Comparison of ENCODE assay signal across 8 cellular contexts in the genomic region with DNA sequence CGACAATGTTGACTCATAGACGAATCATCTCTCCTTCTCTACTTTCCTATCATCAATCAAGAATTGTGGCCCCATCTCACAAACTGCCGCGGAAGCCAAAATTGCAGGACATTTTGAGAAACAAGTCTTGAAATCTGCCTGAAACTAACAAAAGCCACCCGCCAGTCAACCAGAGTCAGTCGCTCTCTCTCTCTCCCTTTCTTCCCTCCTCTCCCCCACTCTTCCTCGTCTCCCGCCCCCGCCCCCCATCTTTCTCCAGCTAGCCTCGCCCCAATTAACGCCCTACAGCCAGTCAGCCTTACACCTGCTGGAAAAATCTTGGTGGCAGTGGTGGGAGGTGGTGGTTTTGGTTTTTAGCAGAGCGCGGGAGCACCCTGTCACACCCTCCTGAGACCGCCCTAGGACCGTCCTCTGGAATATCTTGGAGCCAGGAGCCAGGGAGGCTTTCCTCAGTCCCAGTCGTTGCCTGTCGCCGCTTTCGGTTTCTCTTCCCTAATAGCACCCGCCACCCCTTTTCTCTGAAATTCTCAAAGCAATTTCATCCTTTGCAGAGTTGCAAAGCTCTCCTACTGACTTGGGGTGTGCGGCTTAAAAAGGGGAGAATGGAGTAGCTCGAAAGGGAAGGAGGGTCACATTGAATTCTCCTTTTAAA.
A peak's percentile ranks its signal among the peaks of the same experiment; 100 is the strongest.
DNase-seq lines count a peak whose midpoint lies in the region; ATAC-seq and TF ChIP-seq lines count a peak whose summit lies in the region.

No MANE protein-coding gene starts in this region.

- H3K27me3 Mint-ChIP-seq in osteocyte (ENCODE audit: unreplicated experiment): peaks cover 87% of the 10 kb centered on the region

- peak; percentile 85 for DNase-seq in DMS79 treated with DMSO at 0.1 percent for 48 hours (lab: John Stamatoyannopoulos, UW)
- peak; percentile 66 for DNase-seq in NCI-H2107 treated with DMSO at 0.1 percent for 48 hours (lab: John Stamatoyannopoulos, UW; ENCODE audit: unreplicated experiment)
- DNase-seq in epithelial cell of esophagus (ENCODE audit: low read depth): no peak
- no peak for DNase-seq in osteocyte (ENCODE audit: extremely low spot score, unreplicated experiment)
- DNase-seq in GM13977 (ENCODE audit: low spot score): no peak
- DNase-seq in stimulated activated naive CD4-positive, alpha-beta T cell (lab: John Stamatoyannopoulos, UW): no peak

- H3K36me3 Mint-ChIP-seq in osteocyte (ENCODE audit: unreplicated experiment): no peaks in the 10 kb centered on the region

- peak overlapping the region; percentile 7 for H3K4me3 ChIP-seq in epithelial cell of esophagus (ENCODE audit: low read length)

- H3K4me1 Mint-ChIP-seq in osteocyte (ENCODE audit: unreplicated experiment): peaks cover 50% of the 10 kb centered on the region

- no peak for TF ChIP-seq CTCF in epithelial cell of esophagus (IDR thresholded peaks at IDR 0.05; ENCODE audit: insufficient read depth, low read depth, low read length, missing control alignments)
- TF ChIP-seq CTCF in osteocyte (IDR thresholded peaks at IDR 0.05): no peak
- TF ChIP-seq CTCF in GM13977 (IDR thresholded peaks at IDR 0.05; ENCODE audit: extremely low read depth, insufficient read depth, missing control alignments): no peak

- no peak overlapping the region for H3K27ac Mint-ChIP-seq in osteocyte (ENCODE audit: unreplicated experiment)

- ATAC-seq in HG02884 (IDR thresholded peaks at IDR 0.05; ENCODE audit: unreplicated experiment): no peak
- no peak for ATAC-seq in GM18520 (IDR thresholded peaks at IDR 0.05; ENCODE audit: unreplicated experiment)

- peak overlapping the region; percentile 52 for H3K4me3 Mint-ChIP-seq in osteocyte (ENCODE audit: unreplicated experiment)

- in situ Hi-C loops in GM13977 (cut with MboI; ENCODE audit: low pct_unique_long_range_greater_than_20kb, low sequenced_read_pairs, unreplicated experiment): loop anchor here (25.0 kb wide), 1 partner anchor 1695 kb away; no protein-coding TSS in a partner anchor

- no peaks in the 10 kb centered on the region for H3K9me3 Mint-ChIP-seq in osteocyte (ENCODE audit: unreplicated experiment)

Comparison
In these comparisons a context has a peak if more than half of its experiments do, and no peak if none do; other contexts are left out.
1. DNase-seq: peak in DMS79 treated with DMSO at 0.1 percent for 48 hours (single experiment) and NCI-H2107 treated with DMSO at 0.1 percent for 48 hours (single experiment); none in epithelial cell of esophagus (single experiment), osteocyte (single experiment), GM13977 (single experiment) and stimulated activated naive CD4-positive, alpha-beta T cell (0 of 6).